Comparison of ENCODE assay signal across 19 cellular contexts in the genomic region with DNA sequence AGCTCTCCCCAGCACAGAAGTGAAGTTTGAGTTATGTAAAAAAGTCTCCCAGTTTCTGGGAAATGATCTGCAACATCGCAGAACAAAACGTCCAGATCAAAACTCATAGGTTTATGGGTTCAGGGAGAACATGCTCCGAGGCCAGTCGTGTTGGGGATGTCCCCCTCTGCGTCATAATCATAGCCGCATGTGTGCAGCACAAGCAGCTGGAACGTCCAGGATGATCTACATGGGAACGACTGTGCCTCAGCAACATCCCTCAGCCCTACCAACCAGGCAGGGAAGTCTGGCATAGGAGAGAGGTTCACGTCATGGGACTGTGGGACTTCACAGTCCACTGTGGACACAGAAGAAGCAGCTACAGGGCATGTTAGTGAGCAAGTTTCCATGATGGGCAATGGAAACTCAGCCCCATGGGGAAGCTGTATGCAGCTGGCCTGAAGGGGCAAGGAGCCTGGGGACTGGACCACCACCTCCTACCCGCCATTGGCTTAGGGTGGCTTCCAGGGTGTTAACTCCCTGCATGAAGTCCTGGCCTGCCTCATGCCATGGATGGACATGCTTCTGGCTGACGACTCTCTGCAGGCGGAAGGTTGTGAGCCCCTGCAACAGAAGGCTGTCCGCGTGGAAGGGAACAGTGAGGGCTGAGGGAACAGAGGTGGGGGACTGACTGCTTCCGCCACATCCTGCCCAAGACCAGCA.
DNase-seq lines count a peak whose midpoint lies in the region; FAIRE-seq and TF ChIP-seq lines count a peak whose summit lies in the region.
"Had no signal": no experiment of that assay in that cellular context is flagged by ENCODE, and none has a peak within 500 bp of the region (broad histone marks: within the 10 kb centered on the region; RNA-seq: fewer than 3 reads in every experiment).

No MANE protein-coding gene starts in this region.

- H3K27ac ChIP-seq in breast epithelium = peak overlapping the region; percentile 56 to 91
- H3K27ac ChIP-seq in trophoblast cell (ENCODE audit: low read depth, low read length) = no peak overlapping the region
- H3K27ac ChIP-seq in SJCRH30 = no peak overlapping the region

- H2AK5ac ChIP-seq in trophoblast cell (ENCODE audit: low read length) = peak overlapping the region; percentile 46

- no peaks in the 10 kb centered on the region for H3K27me3 ChIP-seq in breast epithelium
- H3K27me3 ChIP-seq in trophoblast cell (ENCODE audit: insufficient read depth, low read length) = no peaks in the 10 kb centered on the region
- H3K27me3 ChIP-seq in SJCRH30 = no peaks in the 10 kb centered on the region; the same call in 1 of the 2 replicates
- H3K27me3 ChIP-seq: MG63 had no signal

- TF ChIP-seq CTCF in breast epithelium (IDR thresholded peaks at IDR 0.05) (no peak), MCF 10A (IDR thresholded peaks at IDR 0.05; ENCODE audit: unreplicated experiment) (no peak)

- no peaks in the 10 kb centered on the region for H3K36me3 Mint-ChIP-seq in MCF 10A (ENCODE audit: insufficient read depth, unreplicated experiment)
- no peaks in the 10 kb centered on the region for H3K36me3 Mint-ChIP-seq in activated CD4-positive, alpha-beta memory T cell treated with anti-CD3 and anti-CD28 coated beads, Interleukin-2, amount 10 ng/mL, durations not matched to agents 7 days and 5 days (ENCODE audit: low read depth)
- H3K36me3 Mint-ChIP-seq: CD8-positive, alpha-beta memory T cell had no signal

- H3K18ac ChIP-seq in trophoblast cell (ENCODE audit: low read length) = peak overlapping the region; percentile 58

- POLR2A ChIA-PET in MCF 10A (lab: Yijun Ruan, JAX) = no interaction called here
- POLR2A ChIA-PET in activated CD4-positive, alpha-beta memory T cell treated with anti-CD3 and anti-CD28 coated beads, Interleukin-2, amount 10 ng/mL, durations not matched to agents 7 days and 5 days (lab: Charles Lee) = no interaction called here

- peak overlapping the region; percentile 72 for H4K91ac ChIP-seq in trophoblast cell (ENCODE audit: low read depth, low read length)

- no peaks in the 10 kb centered on the region for H3K27me3 Mint-ChIP-seq in MCF 10A (ENCODE audit: insufficient read depth, unreplicated experiment)
- H3K27me3 Mint-ChIP-seq in activated CD4-positive, alpha-beta memory T cell treated with anti-CD3 and anti-CD28 coated beads, Interleukin-2, amount 10 ng/mL, durations not matched to agents 7 days and 5 days = peaks cover 22% of the 10 kb centered on the region

- no peak overlapping the region for H3K9ac ChIP-seq in trophoblast cell (ENCODE audit: low read length)

- no peak overlapping the region for H3K27ac Mint-ChIP-seq in MCF 10A (ENCODE audit: low read depth, unreplicated experiment)
- H3K27ac Mint-ChIP-seq in activated CD4-positive, alpha-beta memory T cell treated with anti-CD3 and anti-CD28 coated beads, Interleukin-2, amount 10 ng/mL, durations not matched to agents 7 days and 5 days = no peak overlapping the region
- H3K27ac Mint-ChIP-seq: activated B cell treated with CpG ODN at 0.5 μM for 24 hours; CD8-positive, alpha-beta memory T cell had no signal

- H3K4ac ChIP-seq in trophoblast cell (ENCODE audit: low read depth, low read length) = no peak overlapping the region

- H3K4me3 ChIP-seq in breast epithelium (peak overlapping the region in 1 of 3 donors; percentile 34), trophoblast cell (ENCODE audit: low read depth, low read length) (no peak overlapping the region), SJCRH30 (no peak overlapping the region)
- H3K4me3 ChIP-seq: MG63 had no signal

- H3K79me1 ChIP-seq in trophoblast cell (ENCODE audit: low read length) = peaks cover 7% of the 10 kb centered on the region

- no peak overlapping the region for H3K4me2 ChIP-seq in trophoblast cell (ENCODE audit: low read length)

- H2BK120ac ChIP-seq in trophoblast cell (ENCODE audit: insufficient read depth, low read length, poor library complexity) = peak overlapping the region; percentile 34

- H3K36me3 ChIP-seq in breast epithelium (no peaks in the 10 kb centered on the region), trophoblast cell (ENCODE audit: control insufficient read depth in 1 of 2, insufficient read depth in 2 of 2, low read length in 2 of 2) (no peaks in the 10 kb centered on the region), SJCRH30 (no peaks in the 10 kb centered on the region)
- H3K36me3 ChIP-seq: MG63 had no signal

- no TSS peak for BruUV-seq in MCF 10A (replicated peaks; lab: Mats Ljungman, UMichigan)

- H3K9me3 ChIP-seq in breast epithelium (no peaks in the 10 kb centered on the region), trophoblast cell (ENCODE audit: insufficient read depth, low read depth, low read length) (peaks cover 6% of the 10 kb centered on the region), SJCRH30 (replicated peaks) (no peaks in the 10 kb centered on the region)
- H3K9me3 ChIP-seq: MG63 had no signal

- H4K8ac ChIP-seq in trophoblast cell (ENCODE audit: low read depth, low read length) = peak overlapping the region; percentile 39

- TF ChIP-seq POLR2A in breast epithelium (IDR thresholded peaks at IDR 0.05) (peak; percentile 27), GM12892 (IDR thresholded peaks at IDR 0.05; ENCODE audit: low read depth, low read length) (no peak)

- WGBS in trophoblast cell (ENCODE audit: extremely low coverage, insufficient coverage, insufficient read length) = no CpG with 5 or more reads among the region's 15 CpGs

- intact Hi-C loops in breast epithelium (cut with DNase I; ENCODE audit: low total_unique reads) (no loop called here), MCF 10A (cut with micrococcal nuclease) (no loop called here)

- H2BK5ac ChIP-seq in trophoblast cell (ENCODE audit: low read depth, low read length, poor library complexity) = no peak overlapping the region

- H3K9me3 Mint-ChIP-seq in MCF 10A (ENCODE audit: unreplicated experiment) = no peaks in the 10 kb centered on the region
- no peaks in the 10 kb centered on the region for H3K9me3 Mint-ChIP-seq in activated CD4-positive, alpha-beta memory T cell treated with anti-CD3 and anti-CD28 coated beads, Interleukin-2, amount 10 ng/mL, durations not matched to agents 7 days and 5 days
- H3K9me3 Mint-ChIP-seq: activated B cell treated with CpG ODN at 0.5 μM for 24 hours; CD8-positive, alpha-beta memory T cell had no signal

- H4K12ac ChIP-seq in trophoblast cell (ENCODE audit: low read depth, low read length) = no peak overlapping the region

- no peak overlapping the region for H3K23ac ChIP-seq in trophoblast cell (ENCODE audit: low read length)

- DNase-seq in breast epithelium (ENCODE audit: low spot score in 2 of 2) (no peak), MCF 10A (ENCODE audit: unreplicated experiment) (no peak), fibroblast of gingiva (ENCODE audit: low read depth) (peak; percentile 66), trophoblast cell (no peak), SJCRH30 (no peak), GM12892 (ENCODE audit: insufficient read length) (no peak)
- DNase-seq in activated T-cell treated with anti-CD3 and anti-CD28 coated beads, Interleukin-2, amount 50 U/mL, for 48 hours = no peak
- no peak for DNase-seq in activated CD4-positive, alpha-beta memory T cell treated with anti-CD3 and anti-CD28 coated beads, Interleukin-2, amount 10 ng/mL, durations not matched to agents 7 days and 5 days
- DNase-seq: activated B cell treated with CpG ODN at 0.5 μM for 24 hours; activated gamma-delta T cell; CD8-positive, alpha-beta memory T cell; dermis blood vessel endothelial cell; H7; NCI-H2029; NCI-H69; PC-3; posterior cingulate gyrus had no signal

- peak overlapping the region; percentile 12 for H3K14ac ChIP-seq in trophoblast cell (ENCODE audit: low read length)

- H2BK12ac ChIP-seq in trophoblast cell (ENCODE audit: low read length) = peak overlapping the region; percentile 55

- H3K79me2 ChIP-seq in trophoblast cell (ENCODE audit: control insufficient read depth, insufficient read depth, low read length, poor library complexity) = no peaks in the 10 kb centered on the region

- H3K4me1 ChIP-seq in breast epithelium (no peaks in the 10 kb centered on the region), trophoblast cell (ENCODE audit: control insufficient read depth in 1 of 2, insufficient read depth in 2 of 2, low read length in 2 of 2) (peaks cover 2 to 8% of the 10 kb centered on the region in 2 experiments), SJCRH30 (peaks cover 25% of the 10 kb centered on the region)

- no peak overlapping the region for H2AFZ ChIP-seq in trophoblast cell (ENCODE audit: insufficient read depth, low read length, poor library complexity)

- no peak for FAIRE-seq in GM12892 (lab: Jason Lieb, UNC)
- FAIRE-seq: A204.1 had no signal

- peaks cover 33% of the 10 kb centered on the region for H3K4me1 Mint-ChIP-seq in MCF 10A (ENCODE audit: insufficient read depth, unreplicated experiment)
- no peaks in the 10 kb centered on the region for H3K4me1 Mint-ChIP-seq in activated CD4-positive, alpha-beta memory T cell treated with anti-CD3 and anti-CD28 coated beads, Interleukin-2, amount 10 ng/mL, durations not matched to agents 7 days and 5 days
- H3K4me1 Mint-ChIP-seq: activated B cell treated with CpG ODN at 0.5 μM for 24 hours; CD8-positive, alpha-beta memory T cell had no signal

- H3K4me3 Mint-ChIP-seq in MCF 10A (ENCODE audit: unreplicated experiment) = no peak overlapping the region
- H3K4me3 Mint-ChIP-seq in activated CD4-positive, alpha-beta memory T cell treated with anti-CD3 and anti-CD28 coated beads, Interleukin-2, amount 10 ng/mL, durations not matched to agents 7 days and 5 days = no peak overlapping the region
- H3K4me3 Mint-ChIP-seq: activated B cell treated with CpG ODN at 0.5 μM for 24 hours; CD8-positive, alpha-beta memory T cell had no signal

- CTCF ChIA-PET in MCF 10A (lab: Yijun Ruan, JAX) = interaction anchor here (0.5 to 1.4 kb wide), 5 partner anchors 8 to 227 kb away, joined by 3 to 4 read pairs (median 3); no protein-coding TSS in a partner anchor
- CTCF ChIA-PET in activated CD4-positive, alpha-beta memory T cell treated with anti-CD3 and anti-CD28 coated beads, Interleukin-2, amount 10 ng/mL, durations not matched to agents 7 days and 5 days (lab: Charles Lee) = no interaction called here

Comparison
In these comparisons a context has a peak if more than half of its experiments do, and no peak if none do; other contexts are left out.
1. H3K27ac ChIP-seq: peak in breast epithelium (2 of 2); none in trophoblast cell (single experiment) and SJCRH30 (single experiment).